In genomic region chr6:138989098-138989983, GRCh38 we compare ENCODE assay signal across 1 cellular context.
TF ChIP-seq lines count a peak whose summit lies in the region.

No MANE protein-coding gene starts in this region.

TF ChIP-seq in HCT116, 20 proteins besides CTCF, POLR2A, EP300 and RAD21 (continued from another document):
- no peak for TF ChIP-seq MAX (IDR thresholded peaks at IDR 0.05)
- TF ChIP-seq REST (IDR thresholded peaks at IDR 0.05; ENCODE audit: low read depth) = no peak
- no peak for TF ChIP-seq YY1 (IDR thresholded peaks at IDR 0.05; ENCODE audit: extremely low read depth, insufficient replicate concordance, low read depth, low read length)
- no peak for TF ChIP-seq TCF7L2 (IDR thresholded peaks at IDR 0.05; ENCODE audit: borderline replicate concordance, extremely low read depth, insufficient read depth, insufficient read length)
- TF ChIP-seq CEBPB (IDR thresholded peaks at IDR 0.05; ENCODE audit: low read depth) = no peak
- TF ChIP-seq ZNF274 (IDR thresholded peaks at IDR 0.05; ENCODE audit: low read depth, low read length) = no peak
- no peak for TF ChIP-seq ATF3 (IDR thresholded peaks at IDR 0.05)
- TF ChIP-seq ZFX (IDR thresholded peaks at IDR 0.05) = no peak
- TF ChIP-seq FOSL1 (IDR thresholded peaks at IDR 0.05; ENCODE audit: low read depth) = no peak
